ENCODE assay signal across 7 cellular contexts in genomic region chr9:107827884-107828283, GRCh38.
"Had no signal": no experiment of that assay in that cellular context is flagged by ENCODE, and none has a peak within 500 bp of the region (broad histone marks: within the 10 kb centered on the region; RNA-seq: fewer than 3 reads in every experiment).

No MANE protein-coding gene starts in this region.

- H3K9ac ChIP-seq: GM23248 had no signal

- FAIRE-seq: HTR-8/SVneo, K562 had no signal

- H3K4me3 ChIP-seq: GM23248, K562 had no signal

- H3K27ac ChIP-seq: GM23248 had no signal

- DNase-seq: GM23248, GOT3, H9, HCEC 1CT, IMR-90 had no signal

- H2AFZ ChIP-seq: GM23248 had no signal
